8 cellular contexts compared by ENCODE assay signal in genomic region chrX:40094041-40094899, GRCh38. TPM values are rescaled to one million over a fixed set of nuclear protein-coding genes. Genes with fewer than 3 reads are reported as not detected.
DNase-seq lines count a peak whose midpoint lies in the region; ATAC-seq and TF ChIP-seq lines count a peak whose summit lies in the region.

No MANE protein-coding gene starts in this region.

- H3K36me3 Mint-ChIP-seq in activated CD4-positive, alpha-beta T cell treated with anti-CD3 and anti-CD28 coated beads, Interleukin-2, amount 10 ng/mL, durations not matched to agents 24 days and 14 days (ENCODE audit: low read depth): peaks cover 24% of the 10 kb centered on the region
- no peaks in the 10 kb centered on the region for H3K36me3 Mint-ChIP-seq in nephron progenitor cell (ENCODE audit: low read depth)

- TF ChIP-seq CTCF in HFF-Myc (IDR thresholded peaks at IDR 0.05; ENCODE audit: low read depth, low read length, missing control alignments) (no peak), fibroblast of mammary gland (conservative IDR thresholded peaks at IDR 0.05; ENCODE audit: control insufficient read depth, insufficient read depth, low read depth, low read length) (no peak), nephron progenitor cell (IDR thresholded peaks at IDR 0.05) (no peak)

- ATAC-seq in HG02938 (IDR thresholded peaks at IDR 0.05; ENCODE audit: unreplicated experiment) (no peak), GM18502 (IDR thresholded peaks at IDR 0.05; ENCODE audit: poor library complexity, unreplicated experiment) (no peak)

- H3K27me3 Mint-ChIP-seq in activated CD4-positive, alpha-beta T cell treated with anti-CD3 and anti-CD28 coated beads, Interleukin-2, amount 10 ng/mL, durations not matched to agents 24 days and 14 days: no peaks in the 10 kb centered on the region
- peaks cover 36% of the 10 kb centered on the region for H3K27me3 Mint-ChIP-seq in nephron progenitor cell (ENCODE audit: low read depth, poor library complexity)

- H3K79me2 ChIP-seq in ACC112 (ENCODE audit: control insufficient read depth, insufficient read depth, low read length, unreplicated experiment): peaks cover 66% of the 10 kb centered on the region

- no peaks in the 10 kb centered on the region for H3K27me3 ChIP-seq in ACC112 (ENCODE audit: insufficient read depth, low read length)

- H3K4me1 Mint-ChIP-seq in activated CD4-positive, alpha-beta T cell treated with anti-CD3 and anti-CD28 coated beads, Interleukin-2, amount 10 ng/mL, durations not matched to agents 24 days and 14 days: peaks cover 32% of the 10 kb centered on the region
- peaks cover 47% of the 10 kb centered on the region for H3K4me1 Mint-ChIP-seq in nephron progenitor cell

- H3K27ac Mint-ChIP-seq in activated CD4-positive, alpha-beta T cell treated with anti-CD3 and anti-CD28 coated beads, Interleukin-2, amount 10 ng/mL, durations not matched to agents 24 days and 14 days: peak overlapping the region; percentile 60
- H3K27ac Mint-ChIP-seq in nephron progenitor cell: no peak overlapping the region

- H3K4me3 Mint-ChIP-seq in activated CD4-positive, alpha-beta T cell treated with anti-CD3 and anti-CD28 coated beads, Interleukin-2, amount 10 ng/mL, durations not matched to agents 24 days and 14 days: peak overlapping the region; percentile 97
- H3K4me3 Mint-ChIP-seq in nephron progenitor cell: peak overlapping the region; percentile 83

- intact Hi-C loops in activated CD4-positive, alpha-beta T cell treated with anti-CD3 and anti-CD28 coated beads, Interleukin-2, amount 10 ng/mL, durations not matched to agents 24 days and 14 days (cut with micrococcal nuclease): loop anchor here (2.0 to 10.0 kb wide), 2 partner anchors 81 to 1289 kb away; partner anchors contain the start of gene MID1IP1

- H3K4me1 ChIP-seq in ACC112 (ENCODE audit: control insufficient read depth, insufficient read depth, low read length, unreplicated experiment): peaks cover 10% of the 10 kb centered on the region

- H2AFZ ChIP-seq in ACC112 (ENCODE audit: low read length, unreplicated experiment): no peak overlapping the region

- peak overlapping the region; percentile 66; the same call in 1 of the 2 replicates for H3K27ac ChIP-seq in ACC112 (ENCODE audit: low read depth, low read length)

- H3K36me3 ChIP-seq in ACC112 (ENCODE audit: insufficient read depth, low read length): no peaks in the 10 kb centered on the region

- H3K9me3 Mint-ChIP-seq in activated CD4-positive, alpha-beta T cell treated with anti-CD3 and anti-CD28 coated beads, Interleukin-2, amount 10 ng/mL, durations not matched to agents 24 days and 14 days: no peaks in the 10 kb centered on the region
- H3K9me3 Mint-ChIP-seq in nephron progenitor cell: peaks cover 19% of the 10 kb centered on the region

- H3K4me3 ChIP-seq in ACC112 (ENCODE audit: low read depth, low read length) (peak overlapping the region; percentile 77), HFF-Myc (replicated peaks; ENCODE audit: low read depth, low read length) (peak overlapping the region; percentile 49), fibroblast of mammary gland (ENCODE audit: control insufficient read depth, low read depth, low read length) (peak overlapping the region; percentile 52)

- no peak for DNase-seq in HFF-Myc (ENCODE audit: extremely low read depth, low read depth)
- DNase-seq in activated CD4-positive, alpha-beta T cell treated with anti-CD3 and anti-CD28 coated beads, Interleukin-2, amount 10 ng/mL, durations not matched to agents 24 days and 14 days: peak; percentile 80
- DNase-seq in fibroblast of mammary gland (ENCODE audit: low read depth): no peak
- peak; percentile 66 for DNase-seq in nephron progenitor cell
- DNase-seq in kidney glomerular epithelial cell (lab: John Stamatoyannopoulos, UW): no peak

RNA-seq across cellular contexts. Expression of gene BCOR, which starts 3.5 kb away (rescaled TPM):
- total RNA-seq in activated CD4-positive, alpha-beta T cell treated with anti-CD3 and anti-CD28 coated beads, Interleukin-2, amount 10 ng/mL, durations not matched to agents 24 days and 14 days: 61.0 and 64.5 TPM in 2 replicates

Comparison
In these comparisons a context has a peak if more than half of its experiments do, and no peak if none do; other contexts are left out.
1. DNase-seq: peak in activated CD4-positive, alpha-beta T cell treated with anti-CD3 and anti-CD28 coated beads, Interleukin-2, amount 10 ng/mL, durations not matched to agents 24 days and 14 days (single experiment) and nephron progenitor cell (single experiment); none in HFF-Myc (single experiment), fibroblast of mammary gland (single experiment) and kidney glomerular epithelial cell (single experiment).
2. Peak in every context shown above with its lines, with median percentiles within 50 percentile points of each other: H3K4me3 ChIP-seq.